In the genomic region with DNA sequence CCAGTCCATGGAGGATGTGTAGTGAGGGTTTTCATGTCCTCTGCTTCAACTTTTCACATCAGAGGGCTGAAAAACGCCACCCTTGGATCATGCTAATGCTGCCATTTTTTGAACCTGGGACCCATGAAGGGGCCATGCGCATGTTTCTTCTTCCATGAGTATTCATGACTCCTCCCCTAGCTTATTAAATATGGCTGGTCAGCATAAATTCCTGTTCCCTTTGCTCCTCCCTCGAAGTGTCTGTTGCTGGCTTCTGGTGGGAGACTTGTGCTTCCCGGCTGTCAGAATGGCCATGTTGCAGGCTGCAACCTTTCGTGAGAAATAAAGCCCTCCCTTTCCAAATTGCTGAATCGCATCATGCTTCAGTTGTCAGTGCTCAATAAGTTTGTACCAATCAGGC, we compare ENCODE assay signal across 2 cellular contexts.
TF ChIP-seq lines count a peak whose summit lies in the region.

No MANE protein-coding gene starts in this region.

TF ChIP-seq in HepG2, 621 proteins besides CTCF, POLR2A, EP300 and RAD21:
- TF ChIP-seq MAFF (IDR thresholded peaks at IDR 0.05; ENCODE audit: low read depth, low read length) (0 out of 2 replicates have a peak, but pooled peaks have one; percentile 40), MAFK (conservative IDR thresholded peaks at IDR 0.05 in 1 of 2, IDR thresholded peaks at IDR 0.05 in 1 of 2; ENCODE audit: low read length in 2 of 2) (peak; percentile 60 to 66; a peak in 3 of 4 replicates), MAZ (IDR thresholded peaks at IDR 0.05; ENCODE audit: borderline replicate concordance, low read depth, low read length) (no peak), MAZ (CRISPR knock-in tag; IDR thresholded peaks at IDR 0.05; ENCODE audit: low read depth) (no peak)

TF ChIP-seq in IMR-90, 13 proteins besides CTCF, POLR2A, EP300 and RAD21:
- TF ChIP-seq MAZ (IDR thresholded peaks at IDR 0.05; ENCODE audit: borderline replicate concordance, low read depth, low read length) = no peak
- peak; percentile 16; the same call in 1 of the 2 replicates for TF ChIP-seq MAFK (IDR thresholded peaks at IDR 0.05; ENCODE audit: low read depth, low read length)
TF ChIP-seq in IMR-90: peak in this region for 1.
